17 cellular contexts compared by ENCODE assay signal in genomic region chr9:35958104-35958825, GRCh38. TPM values are rescaled to one million over a fixed set of nuclear protein-coding genes. Genes with fewer than 3 reads are reported as not detected.
DNase-seq lines count a peak whose midpoint lies in the region; ATAC-seq and TF ChIP-seq lines count a peak whose summit lies in the region.
"Had no signal": no experiment of that assay in that cellular context is flagged by ENCODE, and none has a peak within 500 bp of the region (broad histone marks: within the 10 kb centered on the region; RNA-seq: fewer than 3 reads in every experiment).

OR2S2 (minus strand) TSS chr9:35958154; CDS start chr9:35958098, 56 bp downstream.

- no peak within 1 kb of the TSS for H3K4me3 ChIP-seq in left lung
- H3K4me3 ChIP-seq: BLaER1 treated with 17β-estradiol and CSF1 and Interleukin-3, amounts not matched to agents 10 nM and 100 nM; GM23338 had no signal

- H3K27me3 Mint-ChIP-seq in activated CD4-positive, alpha-beta T cell treated with anti-CD3 and anti-CD28 coated beads, Interleukin-2, amount 10 ng/mL, durations not matched to agents 24 days and 14 days = peaks cover 24% of the 10 kb centered on the region
- H3K27me3 Mint-ChIP-seq in chondrocyte (ENCODE audit: low read depth) = no peaks in the 10 kb centered on the region

- H3K9me3 Mint-ChIP-seq in activated CD4-positive, alpha-beta T cell treated with anti-CD3 and anti-CD28 coated beads, Interleukin-2, amount 10 ng/mL, durations not matched to agents 24 days and 14 days = no peaks in the 10 kb centered on the region
- no peaks in the 10 kb centered on the region for H3K9me3 Mint-ChIP-seq in chondrocyte (ENCODE audit: low read depth)
- H3K9me3 Mint-ChIP-seq: CD4-positive, alpha-beta T cell; GM23338 had no signal

- ATAC-seq in left lung (peak; percentile 17), HG03045 (IDR thresholded peaks at IDR 0.05; ENCODE audit: unreplicated experiment) (no peak), GM21390 (IDR thresholded peaks at IDR 0.05; ENCODE audit: unreplicated experiment) (no peak), HG03139 (IDR thresholded peaks at IDR 0.05; ENCODE audit: unreplicated experiment) (no peak)
- ATAC-seq: GM23338 had no signal

- no peaks in the 10 kb centered on the region for H3K36me3 Mint-ChIP-seq in activated CD4-positive, alpha-beta T cell treated with anti-CD3 and anti-CD28 coated beads, Interleukin-2, amount 10 ng/mL, durations not matched to agents 24 days and 14 days (ENCODE audit: low read depth)
- H3K36me3 Mint-ChIP-seq in chondrocyte (ENCODE audit: low read depth) = no peaks in the 10 kb centered on the region

- no peak for TF ChIP-seq CTCF in left lung (IDR thresholded peaks at IDR 0.05)
- TF ChIP-seq CTCF in chondrocyte (IDR thresholded peaks at IDR 0.05) = no peak

- H3K4me3 Mint-ChIP-seq in activated CD4-positive, alpha-beta T cell treated with anti-CD3 and anti-CD28 coated beads, Interleukin-2, amount 10 ng/mL, durations not matched to agents 24 days and 14 days = no peak within 1 kb of the TSS
- H3K4me3 Mint-ChIP-seq in chondrocyte (ENCODE audit: unreplicated experiment) = no peak within 1 kb of the TSS
- H3K4me3 Mint-ChIP-seq: CD4-positive, alpha-beta T cell; GM23338 had no signal

- H3K4me1 Mint-ChIP-seq in activated CD4-positive, alpha-beta T cell treated with anti-CD3 and anti-CD28 coated beads, Interleukin-2, amount 10 ng/mL, durations not matched to agents 24 days and 14 days = no peaks in the 10 kb centered on the region
- H3K4me1 Mint-ChIP-seq in chondrocyte (ENCODE audit: low read depth) = peaks cover 25% of the 10 kb centered on the region

- H3K9me3 ChIP-seq in left lung = no peaks in the 10 kb centered on the region
- H3K9me3 ChIP-seq: BLaER1 treated with 17β-estradiol and CSF1 and Interleukin-3, amounts not matched to agents 10 nM and 100 nM had no signal

- intact Hi-C loops in activated CD4-positive, alpha-beta T cell treated with anti-CD3 and anti-CD28 coated beads, Interleukin-2, amount 10 ng/mL, durations not matched to agents 24 days and 14 days (cut with micrococcal nuclease) = loop anchor here (10.0 kb wide), 1 partner anchor 207 kb away; the partner anchor contains the start of gene CCIN
- intact Hi-C loops in left lung (cut with DNase I) = no loop called here

- peak; percentile 45 for DNase-seq in activated CD4-positive, alpha-beta T cell treated with anti-CD3 and anti-CD28 coated beads, Interleukin-2, amount 10 ng/mL, durations not matched to agents 24 days and 14 days
- DNase-seq in activated CD4-positive, alpha-beta T cell treated with anti-CD3 and anti-CD28 coated beads for 4 hours = no peak
- peak; percentile 41 for DNase-seq in glomerular visceral epithelial cell (ENCODE audit: extremely low spot score)
- DNase-seq in left lung = no peak
- DNase-seq in chondrocyte (ENCODE audit: low spot score) = no peak
- DNase-seq: 8988T; CD4-positive, alpha-beta T cell; DMS153; DMS79 treated with DMSO at 0.1 percent for 48 hours; EL; H7 had no signal

- H3K4me1 ChIP-seq in left lung = no peaks in the 10 kb centered on the region

- H3K27me3 ChIP-seq in left lung = no peaks in the 10 kb centered on the region
- H3K27me3 ChIP-seq: BLaER1 treated with 17β-estradiol and CSF1 and Interleukin-3, amounts not matched to agents 10 nM and 100 nM had no signal

- no peaks in the 10 kb centered on the region for H3K36me3 ChIP-seq in left lung
- H3K36me3 ChIP-seq: BLaER1 treated with 17β-estradiol and CSF1 and Interleukin-3, amounts not matched to agents 10 nM and 100 nM had no signal

- H3K27ac Mint-ChIP-seq in activated CD4-positive, alpha-beta T cell treated with anti-CD3 and anti-CD28 coated beads, Interleukin-2, amount 10 ng/mL, durations not matched to agents 24 days and 14 days = no peak within 1 kb of the TSS
- H3K27ac Mint-ChIP-seq in chondrocyte (ENCODE audit: unreplicated experiment) = no peak within 1 kb of the TSS
- H3K27ac Mint-ChIP-seq: CD4-positive, alpha-beta T cell; GM23338 had no signal

- no peak within 1 kb of the TSS for H3K27ac ChIP-seq in left lung
- H3K27ac ChIP-seq: BLaER1 treated with 17β-estradiol and CSF1 and Interleukin-3, amounts not matched to agents 10 nM and 100 nM; HL-60 had no signal

RNA-seq across cellular contexts. Expression of gene OR2S2, which starts in this region (rescaled TPM):
- not detected in 2 replicates for total RNA-seq in activated CD4-positive, alpha-beta T cell treated with anti-CD3 and anti-CD28 coated beads, Interleukin-2, amount 10 ng/mL, durations not matched to agents 24 days and 14 days
- total RNA-seq in left lung (under 1 TPM in 1 of 2 donors, not detected in 1; 0.32 TPM), chondrocyte (not detected in 3 replicates)
- total RNA-seq: CD4-positive, alpha-beta T cell; GM23338; H7 had no signal

Comparison
In these comparisons a context has a peak if more than half of its experiments do, and no peak if none do; other contexts are left out.
1. Peak in DNase-seq in activated CD4-positive, alpha-beta T cell treated with anti-CD3 and anti-CD28 coated beads, Interleukin-2, amount 10 ng/mL, durations not matched to agents 24 days and 14 days; RNA of the gene not detected or under 1 TPM.
2. Peak in ATAC-seq in left lung; RNA of the gene not detected or under 1 TPM.